ENCODE assay signal across 9 cellular contexts in genomic region chr2:237084444-237084843, GRCh38. TPM values are rescaled to one million over a fixed set of nuclear protein-coding genes. Genes with fewer than 3 reads are reported as not detected.
DNase-seq lines count a peak whose midpoint lies in the region; ATAC-seq, FAIRE-seq and TF ChIP-seq lines count a peak whose summit lies in the region.
"Had no signal": no experiment of that assay in that cellular context is flagged by ENCODE, and none has a peak within 500 bp of the region (broad histone marks: within the 10 kb centered on the region; RNA-seq: fewer than 3 reads in every experiment).

No MANE protein-coding gene starts in this region.

- RAD21 ChIA-PET in HCT116 (lab: Charles Lee; ENCODE audit: low non-redundant PET in 1 of 2, low total read pairs in 2 of 2, uncharacterized antibody in 2 of 2, unreplicated experiment in 2 of 2): no interaction called here

- TF ChIP-seq RAD21 in HCT116 (IDR thresholded peaks at IDR 0.05; ENCODE audit: low read depth): no peak

- H3K36me3 ChIP-seq in A673 (ENCODE audit: insufficient read depth, low read length, poor library complexity, severe bottlenecking): peaks cover 6% of the 10 kb centered on the region
- H3K36me3 ChIP-seq in HCT116 (ENCODE audit: control insufficient read depth in 1 of 2, insufficient read depth in 2 of 2, low read length in 2 of 2): peaks cover 4 to 6% of the 10 kb centered on the region in 2 experiments; a peak in 1 of 4 replicates
- peaks cover 9% of the 10 kb centered on the region for H3K36me3 ChIP-seq in mesodermal cell (ENCODE audit: control insufficient read depth, insufficient read depth, low read length)

- H3K79me2 ChIP-seq in HCT116 (ENCODE audit: insufficient read depth, low read length): peaks cover 37% of the 10 kb centered on the region

- H3K4me1 Mint-ChIP-seq in activated naive CD8-positive, alpha-beta T cell (ENCODE audit: low read depth): peaks cover 26% of the 10 kb centered on the region

- H3K9ac ChIP-seq in HCT116 (ENCODE audit: low read length): peak overlapping the region; percentile 71

- H4K20me1 ChIP-seq in HCT116 (ENCODE audit: insufficient read depth): no peaks in the 10 kb centered on the region

- H3K9me3 ChIP-seq in A673 (ENCODE audit: low read depth, low read length, poor library complexity, severe bottlenecking): no peaks in the 10 kb centered on the region
- no peaks in the 10 kb centered on the region for H3K9me3 ChIP-seq in HCT116 (ENCODE audit: control insufficient read depth in 1 of 2, insufficient read depth in 1 of 2, low read depth in 1 of 2, low read length in 2 of 2)
- H3K9me3 ChIP-seq in mesodermal cell (ENCODE audit: control insufficient read depth, low read length): no peaks in the 10 kb centered on the region

- H3K4me2 ChIP-seq in HCT116 (ENCODE audit: low read length): peak overlapping the region; percentile 89

- DNase-seq in A673 (ENCODE audit: low spot score): no peak
- no peak for DNase-seq in HCT116 (ENCODE audit: low read depth, low spot score)
- no peak for DNase-seq in HuH-7.5 (ENCODE audit: low spot score)
- no peak for DNase-seq in HK-2 (ENCODE audit: unreplicated experiment)
- DNase-seq in HTR-8/SVneo (ENCODE audit: insufficient read length, low spot score): no peak
- no peak for DNase-seq in NCI-H2081 treated with DMSO at 0.1 percent for 48 hours (lab: John Stamatoyannopoulos, UW)

- H3K36me3 Mint-ChIP-seq in activated naive CD8-positive, alpha-beta T cell: peaks cover 5% of the 10 kb centered on the region

- H3K4me1 ChIP-seq in A673 (ENCODE audit: insufficient read depth, low read length, poor library complexity, severe bottlenecking): peaks cover 9% of the 10 kb centered on the region
- peaks cover 7 to 13% of the 10 kb centered on the region in 2 experiments; a peak in 3 of 4 replicates for H3K4me1 ChIP-seq in HCT116 (ENCODE audit: control insufficient read depth in 1 of 2, insufficient read depth in 2 of 2, low read length in 2 of 2)
- no peaks in the 10 kb centered on the region for H3K4me1 ChIP-seq in mesodermal cell (ENCODE audit: control insufficient read depth, insufficient read depth, low read length, poor library complexity, severe bottlenecking)

- no peaks in the 10 kb centered on the region for H3K27me3 Mint-ChIP-seq in activated naive CD8-positive, alpha-beta T cell

- H3K27ac ChIP-seq in A673 (ENCODE audit: low read depth, low read length, poor library complexity, severe bottlenecking) (no peak overlapping the region), HCT116 (ENCODE audit: low read depth, low read length) (no peak overlapping the region), mesodermal cell (ENCODE audit: low read depth, low read length, severe bottlenecking) (no peak overlapping the region)

- POLR2A ChIA-PET in A673 (lab: Charles Lee; ENCODE audit: low non-redundant PET): no interaction called here
- POLR2A ChIA-PET in HCT116 (lab: Charles Lee): interaction anchor here (1.1 kb wide), 1 partner anchor 57 kb away, joined by 3 read pairs; no protein-coding TSS in a partner anchor

- no peak for FAIRE-seq in HTR-8/SVneo (lab: Jason Lieb, UNC)
- FAIRE-seq: K562 had no signal

- H3K4me3 ChIP-seq in A673 (ENCODE audit: low read depth, low read length, poor library complexity, severe bottlenecking) (peak overlapping the region; percentile 86), HCT116 (replicated peaks in 1 of 2; ENCODE audit: low read depth in 1 of 2, low read length in 2 of 2) (peak overlapping the region in 1 of 2 experiments; percentile 66; a peak in 2 of 4 replicates), mesodermal cell (ENCODE audit: extremely low read depth, insufficient read depth, low read length, poor library complexity, severe bottlenecking) (peak overlapping the region; percentile 90)

- TF ChIP-seq CTCF in A673 (conservative IDR thresholded peaks at IDR 0.05; ENCODE audit: low read depth, low read length) (no peak), HCT116 (IDR thresholded peaks at IDR 0.05 in 2 of 3, conservative IDR thresholded peaks at IDR 0.05 in 1 of 3; ENCODE audit: borderline replicate concordance in 1 of 3, insufficient read depth in 1 of 3, low read depth in 2 of 3, low read length in 2 of 3) (no peak)

- TF ChIP-seq POLR2A in HCT116 (IDR thresholded peaks at IDR 0.05; ENCODE audit: borderline replicate concordance, extremely low read depth, insufficient read depth, insufficient read length): no peak

- no peak for ATAC-seq in HCT116

- WGBS in mesodermal cell (ENCODE audit: insufficient coverage in 2 of 2), 2 experiments: 89 to 95% methylated on average over 5 to 6 of the region's 8 CpGs

- H3K27ac Mint-ChIP-seq in activated naive CD8-positive, alpha-beta T cell: peak overlapping the region; percentile 95

- BruUV-seq in A673 (replicated peaks; lab: Mats Ljungman, UMichigan) (no TSS peak), HCT116 (replicated peaks; lab: Mats Ljungman, UMichigan) (no TSS peak)

- H3K9me2 ChIP-seq in HCT116 (ENCODE audit: insufficient read depth): no peaks in the 10 kb centered on the region

- intact Hi-C loops in A673 (cut with micrococcal nuclease; ENCODE audit: unreplicated experiment): no loop called here
- intact Hi-C loops in HCT116 (cut with micrococcal nuclease): no loop called here

- H2AFZ ChIP-seq in HCT116 (ENCODE audit: low read depth, low read length, poor library complexity, severe bottlenecking): no peak overlapping the region

- CTCF ChIA-PET in A673 (lab: Charles Lee): no interaction called here
- CTCF ChIA-PET in HCT116 (lab: Charles Lee): no interaction called here

- H3K9me3 Mint-ChIP-seq in activated naive CD8-positive, alpha-beta T cell (ENCODE audit: low read depth): no peaks in the 10 kb centered on the region

- H3K4me3 Mint-ChIP-seq in activated naive CD8-positive, alpha-beta T cell: peak overlapping the region; percentile 99

- H3K27me3 ChIP-seq in A673 (replicated peaks; ENCODE audit: insufficient read depth, low read depth, low read length, poor library complexity) (no peaks in the 10 kb centered on the region), HCT116 (ENCODE audit: insufficient read depth, low read length) (no peaks in the 10 kb centered on the region)

TF ChIP-seq in HCT116, 20 proteins besides CTCF, POLR2A, EP300 and RAD21:
- no peak for TF ChIP-seq SRF (IDR thresholded peaks at IDR 0.05; ENCODE audit: low read depth)
- no peak for TF ChIP-seq SP1 (IDR thresholded peaks at IDR 0.05; ENCODE audit: low read depth)
- no peak for TF ChIP-seq JUND (IDR thresholded peaks at IDR 0.05)
- TF ChIP-seq MAX (IDR thresholded peaks at IDR 0.05): no peak

RNA-seq across cellular contexts. Expression of gene COPS8, which starts 1.2 kb away (rescaled TPM):
- total RNA-seq in A673 (2021): 75.6 and 87.4 TPM in 2 replicates
- 42.2 TPM for total RNA-seq in HCT116 (2021; ENCODE audit: unreplicated experiment)
- polyA plus RNA-seq in HCT116 (2012): 17.7 and 25.7 TPM in 2 replicates
- 107 TPM for polyA plus RNA-seq in mesodermal cell (2013, experiment 1 of 2)
- polyA plus RNA-seq in mesodermal cell (2013, experiment 2 of 2): 116 TPM
